Comparison of ENCODE assay signal across 39 cellular contexts in the genomic region with DNA sequence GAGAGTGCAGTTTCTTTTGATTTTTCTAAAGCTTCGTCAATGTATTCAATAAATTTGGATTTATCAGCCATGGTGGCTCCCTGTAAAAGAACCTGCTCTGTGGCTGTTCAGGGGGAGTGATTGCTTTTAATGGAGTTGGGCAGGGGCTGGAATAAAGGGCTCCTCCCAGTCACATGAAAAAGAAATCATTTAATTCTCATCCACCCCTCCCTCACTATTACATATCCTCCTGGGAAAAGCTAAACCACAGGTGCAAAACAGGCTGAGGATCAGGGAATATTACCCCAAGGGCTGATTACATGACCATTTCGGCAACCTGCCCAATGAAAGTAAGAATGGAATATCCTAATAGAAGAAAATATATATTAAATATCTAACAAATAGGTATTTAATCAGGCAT. TPM values are rescaled to one million over a fixed set of nuclear protein-coding genes. Genes with fewer than 3 reads are reported as not detected.
DNase-seq lines count a peak whose midpoint lies in the region; ATAC-seq, FAIRE-seq and TF ChIP-seq lines count a peak whose summit lies in the region.
"Had no signal": no experiment of that assay in that cellular context is flagged by ENCODE, and none has a peak within 500 bp of the region (broad histone marks: within the 10 kb centered on the region; RNA-seq: fewer than 3 reads in every experiment).

A gene with protein sequence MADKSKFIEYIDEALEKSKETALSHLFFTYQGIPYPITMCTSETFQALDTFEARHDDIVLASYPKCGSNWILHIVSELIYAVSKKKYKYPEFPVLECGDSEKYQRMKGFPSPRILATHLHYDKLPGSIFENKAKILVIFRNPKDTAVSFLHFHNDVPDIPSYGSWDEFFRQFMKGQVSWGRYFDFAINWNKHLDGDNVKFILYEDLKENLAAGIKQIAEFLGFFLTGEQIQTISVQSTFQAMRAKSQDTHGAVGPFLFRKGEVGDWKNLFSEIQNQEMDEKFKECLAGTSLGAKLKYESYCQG (minus strand): TSS at position 101 of the 400 bp plus-strand sequence. CDS start 30 bp downstream, at position 71.

- H3K4me2 ChIP-seq in A549, result peak within 1 kb of the TSS; percentile 60
- peak within 1 kb of the TSS; percentile 55 for H3K4me2 ChIP-seq in astrocyte (ENCODE audit: low read length)

- peaks cover 6% of the 10 kb centered on the region for H3K27me3 Mint-ChIP-seq in astrocyte (ENCODE audit: low read depth, unreplicated experiment)

- no peak within 1 kb of the TSS for H3K27ac Mint-ChIP-seq in astrocyte (ENCODE audit: unreplicated experiment)
- H3K27ac Mint-ChIP-seq: activated CD4-positive, alpha-beta T cell treated with anti-CD3 and anti-CD28 coated beads, Interleukin-2, amount 10 ng/mL, durations not matched to agents 24 days and 14 days; activated naive CD4-positive, alpha-beta T cell treated with anti-CD3 and anti-CD28 coated beads, Interleukin-2, amount 50 U/mL, for 24 hours; stimulated activated naive B cell treated with anti-CD40 and anti-IgM and Interleukin-4, amounts not matched to agents 10 μg/mL and 1 μg/mL and 100 μg/mL, for 72 hours had no signal

- peak within 1 kb of the TSS; percentile 12 for H3K4me3 Mint-ChIP-seq in astrocyte (ENCODE audit: unreplicated experiment)
- H3K4me3 Mint-ChIP-seq: activated CD4-positive, alpha-beta T cell treated with anti-CD3 and anti-CD28 coated beads, Interleukin-2, amount 10 ng/mL, durations not matched to agents 24 days and 14 days; activated naive CD4-positive, alpha-beta T cell treated with anti-CD3 and anti-CD28 coated beads, Interleukin-2, amount 50 U/mL, for 24 hours; stimulated activated naive B cell treated with anti-CD40 and anti-IgM and Interleukin-4, amounts not matched to agents 10 μg/mL and 1 μg/mL and 100 μg/mL, for 72 hours had no signal

- no peaks in the 10 kb centered on the region for H3K79me2 ChIP-seq in astrocyte (ENCODE audit: insufficient read depth, low read length)

- TF ChIP-seq RAD21 in A549 (conservative IDR thresholded peaks at IDR 0.05 in 1 of 2, IDR thresholded peaks at IDR 0.05 in 1 of 2), result no peak

- H3K9me3 ChIP-seq in A549 (no peaks in the 10 kb centered on the region), HUES64 (ENCODE audit: insufficient read depth, low read depth, low read length) (no peaks in the 10 kb centered on the region), astrocyte (ENCODE audit: insufficient read depth, low read depth, low read length) (no peaks in the 10 kb centered on the region), iPS-20b (ENCODE audit: insufficient read depth, low read depth, low read length) (no peaks in the 10 kb centered on the region)
- H3K9me3 ChIP-seq: colonic mucosa, heart right ventricle, lower lobe of right lung, mucosa of descending colon had no signal

- no peak for FAIRE-seq in A549 (lab: Jason Lieb, UNC)
- FAIRE-seq in astrocyte (lab: Jason Lieb, UNC), result no peak
- FAIRE-seq: G401.6, RCC 7860, urothelium cell line had no signal

- H2AFZ ChIP-seq in astrocyte (ENCODE audit: low read depth, low read length), result peak within 1 kb of the TSS; percentile 38

- no peaks in the 10 kb centered on the region for H3K27me3 ChIP-seq in HUES64 (ENCODE audit: insufficient read depth, low read length)
- H3K27me3 ChIP-seq in astrocyte (ENCODE audit: insufficient read depth, low read length), result no peaks in the 10 kb centered on the region
- H3K27me3 ChIP-seq in iPS-20b (ENCODE audit: insufficient read depth, low read length), result no peaks in the 10 kb centered on the region
- H3K27me3 ChIP-seq: cardiac muscle cell, colonic mucosa had no signal

- POLR2A ChIA-PET in A549 (lab: Yijun Ruan, JAX), result no interaction called here

- H3K27ac ChIP-seq in A549 (peak within 1 kb of the TSS; percentile 41 to 66; a peak in 5 of 6 replicates), HUES64 (ENCODE audit: low read depth, low read length) (peak within 1 kb of the TSS; percentile 55), astrocyte (ENCODE audit: low read depth, low read length) (no peak within 1 kb of the TSS), iPS-20b (ENCODE audit: low read length) (peak within 1 kb of the TSS; percentile 3)
- H3K27ac ChIP-seq: cardiac muscle cell, colonic mucosa, lower lobe of right lung, WERI-Rb-1 had no signal

- H3K4me3 ChIP-seq in A549 (no peak within 1 kb of the TSS), HUES64 (ENCODE audit: low read length) (no peak within 1 kb of the TSS), astrocyte (ENCODE audit: insufficient read depth, low read depth, low read length) (no peak within 1 kb of the TSS), iPS-20b (ENCODE audit: low read length) (no peak within 1 kb of the TSS)
- H3K4me3 ChIP-seq: cardiac muscle cell, colonic mucosa, heart right ventricle, lower lobe of right lung, mucosa of descending colon had no signal

- DNase-seq in A549 (ENCODE audit: low read depth in 1 of 2, low spot score in 1 of 2) (no peak), astrocyte (ENCODE audit: low read depth) (no peak), putamen (ENCODE audit: low spot score) (no peak), AG08396 (ENCODE audit: low spot score) (no peak), T1000 (lab: John Stamatoyannopoulos, UW) (no peak)
- DNase-seq in activated CD4-positive, alpha-beta T cell treated with anti-CD3 and anti-CD28 coated beads for 1 hour, result no peak
- DNase-seq: activated CD4-positive, alpha-beta T cell treated with anti-CD3 and anti-CD28 coated beads, Interleukin-2, amount 10 ng/mL, durations not matched to agents 24 days and 14 days; amygdala; colonic mucosa; DMS79; effector memory CD4-positive, alpha-beta T cell; foreskin fibroblast; heart right ventricle; Karpas-422; kidney glomerular epithelial cell; lower lobe of right lung; mucosa of descending colon; NCI-H1417 treated with DMSO at 0.1 percent for 48 hours; NCI-H2029 treated with DMSO at 0.1 percent for 48 hours; NCI-H526 treated with DMSO at 0.1 percent for 48 hours; stimulated activated naive B cell treated with anti-CD40 and anti-IgM and Interleukin-4, amounts not matched to agents 10 μg/mL and 1 μg/mL and 100 μg/mL, for 72 hours; T-helper 9 cell; WERI-Rb-1 had no signal

- no peaks in the 10 kb centered on the region for H4K20me1 ChIP-seq in astrocyte (ENCODE audit: insufficient read depth, low read length)

- H3K4me1 Mint-ChIP-seq in astrocyte (ENCODE audit: low read depth, unreplicated experiment), result peaks cover 11% of the 10 kb centered on the region
- H3K4me1 Mint-ChIP-seq: activated naive CD4-positive, alpha-beta T cell treated with anti-CD3 and anti-CD28 coated beads, Interleukin-2, amount 50 U/mL, for 24 hours; stimulated activated naive B cell treated with anti-CD40 and anti-IgM and Interleukin-4, amounts not matched to agents 10 μg/mL and 1 μg/mL and 100 μg/mL, for 72 hours had no signal

- H3K36me3 ChIP-seq in HUES64 (ENCODE audit: insufficient read depth, low read length) (no peaks in the 10 kb centered on the region), astrocyte (ENCODE audit: insufficient read depth, low read length) (no peaks in the 10 kb centered on the region), iPS-20b (ENCODE audit: insufficient read depth, low read depth, low read length) (no peaks in the 10 kb centered on the region)
- H3K36me3 ChIP-seq: cardiac muscle cell, colonic mucosa, heart right ventricle, lower lobe of right lung, WERI-Rb-1 had no signal

- CTCF ChIA-PET in A549 (lab: Yijun Ruan, JAX), result interaction anchor here (1.4 to 4.4 kb wide), 2 partner anchors 21 to 30 kb away, joined by 5 to 25 read pairs; no protein-coding TSS in a partner anchor

- H3K4me1 ChIP-seq in A549, result peaks cover 16% of the 10 kb centered on the region
- peaks cover 38% of the 10 kb centered on the region for H3K4me1 ChIP-seq in HUES64 (ENCODE audit: insufficient read depth, low read length)
- peaks cover 4% of the 10 kb centered on the region for H3K4me1 ChIP-seq in astrocyte (ENCODE audit: insufficient read depth, low read length)
- H3K4me1 ChIP-seq in iPS-20b (ENCODE audit: insufficient read depth, low read length), result peaks cover 36% of the 10 kb centered on the region
- H3K4me1 ChIP-seq: colonic mucosa, lower lobe of right lung had no signal

- H3K9ac ChIP-seq in HUES64 (ENCODE audit: low read depth, low read length) (no peak within 1 kb of the TSS), astrocyte (ENCODE audit: low read length) (no peak within 1 kb of the TSS), iPS-20b (ENCODE audit: low read depth, low read length) (peak within 1 kb of the TSS; percentile 37; the same call in 1 of the 2 replicates)

- 87% methylated on average over 2 of the region's 2 CpGs for WGBS in A549 (ENCODE audit: missing lambda C conversion rate)
- WGBS in HUES64, result 95% methylated on average over 1 of the region's 2 CpGs

- no peak for TF ChIP-seq EP300 in A549 (IDR thresholded peaks at IDR 0.05)

- no peaks in the 10 kb centered on the region for H3K36me3 Mint-ChIP-seq in astrocyte (ENCODE audit: low read depth, unreplicated experiment)
- H3K36me3 Mint-ChIP-seq: activated naive CD4-positive, alpha-beta T cell treated with anti-CD3 and anti-CD28 coated beads, Interleukin-2, amount 50 U/mL, for 24 hours; natural killer cell treated with Interleukin-12 subunit alpha and Interleukin-12 subunit beta and Interleukin-15 and Interleukin-18, amount 100 ng/mL, for 72 hours had no signal

- TF ChIP-seq CTCF in A549 (IDR thresholded peaks at IDR 0.05) (no peak), astrocyte (IDR thresholded peaks at IDR 0.05; ENCODE audit: insufficient read depth, low read depth, low read length) (no peak)

- no peak for TF ChIP-seq POLR2A in A549 (IDR thresholded peaks at IDR 0.05; ENCODE audit: low read length)

- ATAC-seq in A549, result no peak
- ATAC-seq: heart right ventricle; mucosa of descending colon; natural killer cell treated with Interleukin-12 subunit alpha and Interleukin-12 subunit beta and Interleukin-15 and Interleukin-18, amount 100 ng/mL, for 72 hours; stimulated activated naive B cell treated with anti-CD40 and anti-IgM and Interleukin-4, amounts not matched to agents 10 μg/mL and 1 μg/mL and 100 μg/mL, for 72 hours had no signal

- no peaks in the 10 kb centered on the region for H3K9me3 Mint-ChIP-seq in astrocyte (ENCODE audit: unreplicated experiment)
- H3K9me3 Mint-ChIP-seq: activated CD4-positive, alpha-beta T cell treated with anti-CD3 and anti-CD28 coated beads, Interleukin-2, amount 10 ng/mL, durations not matched to agents 24 days and 14 days; activated naive CD4-positive, alpha-beta T cell treated with anti-CD3 and anti-CD28 coated beads, Interleukin-2, amount 50 U/mL, for 24 hours; natural killer cell treated with Interleukin-12 subunit alpha and Interleukin-12 subunit beta and Interleukin-15 and Interleukin-18, amount 100 ng/mL, for 72 hours; stimulated activated naive B cell treated with anti-CD40 and anti-IgM and Interleukin-4, amounts not matched to agents 10 μg/mL and 1 μg/mL and 100 μg/mL, for 72 hours had no signal

TF ChIP-seq in A549, 52 proteins besides CTCF, POLR2A, EP300 and RAD21 (continues in another document):
- TF ChIP-seq MYC (IDR thresholded peaks at IDR 0.05; ENCODE audit: borderline replicate concordance, low read length), result no peak

RNA-seq across cellular contexts. Expression of the gene that starts here (rescaled TPM):
- polyA plus RNA-seq in A549 (2011; rRNA removed) (not detected in 2 replicates), A549 (2017; fragmentation: RNase III; extraction: RNeasy Plus Mini Kit Qiagen cat#74134 plus additional on column Dnase treatment) (not detected in 3 replicates)
- not detected in 2 replicates for polyA plus RNA-seq in A549 (2012; cell fraction: cytosol; rRNA removed)
- not detected in 2 replicates for polyA plus RNA-seq in A549 (2012; cell fraction: nucleus; rRNA removed)
- not detected in 2 replicates for polyA minus RNA-seq in A549 (2011; rRNA and poly(A)+ RNA removed)
- not detected for polyA plus RNA-seq in HUES64 (2013, experiment 1 of 2)
- polyA plus RNA-seq in HUES64 (2013, experiment 2 of 2), result not detected
- not detected in 2 replicates for total RNA-seq in astrocyte
- total RNA-seq: A172; activated CD4-positive, alpha-beta T cell treated with anti-CD3 and anti-CD28 coated beads, Interleukin-2, amount 10 ng/mL, durations not matched to agents 24 days and 14 days; activated CD8-positive, alpha-beta memory T cell treated with anti-CD3 and anti-CD28 coated beads for 36 hours; cardiac muscle cell; colonic mucosa; heart right ventricle; HT-29; lower lobe of right lung; mucosa of descending colon; natural killer cell treated with Interleukin-12 subunit alpha and Interleukin-12 subunit beta and Interleukin-15 and Interleukin-18, amount 100 ng/mL, for 72 hours; osteocyte; renal cortical epithelial cell; skeletal muscle tissue; temporal lobe had no signal
- polyA plus RNA-seq: cardiac muscle cell, esophagus, heart right ventricle had no signal
